ENCODE assay signal across 18 cellular contexts in genomic region chr2:199685669-199686068, GRCh38.
DNase-seq lines count a peak whose midpoint lies in the region; ATAC-seq, FAIRE-seq and TF ChIP-seq lines count a peak whose summit lies in the region.
"Had no signal": no experiment of that assay in that cellular context is flagged by ENCODE, and none has a peak within 500 bp of the region (broad histone marks: within the 10 kb centered on the region; RNA-seq: fewer than 3 reads in every experiment).

No MANE protein-coding gene starts in this region.

- H3K4me1 Mint-ChIP-seq in activated naive CD8-positive, alpha-beta T cell treated with anti-CD3 and anti-CD28 coated beads, Interleukin-2, amount 10 ng/mL, durations not matched to agents 7 days and 5 days: peaks cover 4% of the 10 kb centered on the region
- H3K4me1 Mint-ChIP-seq in activated naive CD8-positive, alpha-beta T cell treated with anti-CD3 and anti-CD28 coated beads, Interleukin-2, amount 50 U/mL, for 24 hours: peaks cover 10% of the 10 kb centered on the region
- H3K4me1 Mint-ChIP-seq in T-helper 17 cell: peaks cover 8% of the 10 kb centered on the region
- peaks cover 0 to 7% of the 10 kb centered on the region in 2 donors for H3K4me1 Mint-ChIP-seq in stimulated activated naive B cell treated with anti-CD40 and anti-IgM and Interleukin-4, amounts not matched to agents 10 μg/mL and 1 μg/mL and 100 μg/mL, for 72 hours

- H3K4me3 ChIP-seq in colonic mucosa: no peak overlapping the region
- H3K4me3 ChIP-seq: A549, GM23338 had no signal

- no peak overlapping the region for H3K9ac ChIP-seq in colonic mucosa (ENCODE audit: low read depth in 2 of 2, low read length in 2 of 2)

- FAIRE-seq in RCC 7860 (lab: Jason Lieb, UNC): no peak
- FAIRE-seq: A549, H54 had no signal

- peaks cover 4% of the 10 kb centered on the region for H3K27me3 Mint-ChIP-seq in activated naive CD8-positive, alpha-beta T cell treated with anti-CD3 and anti-CD28 coated beads, Interleukin-2, amount 10 ng/mL, durations not matched to agents 7 days and 5 days
- H3K27me3 Mint-ChIP-seq in activated naive CD8-positive, alpha-beta T cell treated with anti-CD3 and anti-CD28 coated beads, Interleukin-2, amount 50 U/mL, for 24 hours: peaks cover 3% of the 10 kb centered on the region
- peaks cover 9% of the 10 kb centered on the region for H3K27me3 Mint-ChIP-seq in T-helper 17 cell
- peaks cover 8 to 12% of the 10 kb centered on the region in 2 donors for H3K27me3 Mint-ChIP-seq in stimulated activated naive B cell treated with anti-CD40 and anti-IgM and Interleukin-4, amounts not matched to agents 10 μg/mL and 1 μg/mL and 100 μg/mL, for 72 hours

- no peaks in the 10 kb centered on the region for H3K36me3 ChIP-seq in KOPT-K1 (ENCODE audit: insufficient read depth, low read length)
- H3K36me3 ChIP-seq in colonic mucosa: no peaks in the 10 kb centered on the region

- no peaks in the 10 kb centered on the region for H3K36me3 Mint-ChIP-seq in activated naive CD8-positive, alpha-beta T cell treated with anti-CD3 and anti-CD28 coated beads, Interleukin-2, amount 10 ng/mL, durations not matched to agents 7 days and 5 days
- H3K36me3 Mint-ChIP-seq in activated naive CD8-positive, alpha-beta T cell treated with anti-CD3 and anti-CD28 coated beads, Interleukin-2, amount 50 U/mL, for 24 hours (ENCODE audit: low read depth): no peaks in the 10 kb centered on the region
- H3K36me3 Mint-ChIP-seq in T-helper 17 cell (ENCODE audit: low read depth): no peaks in the 10 kb centered on the region
- H3K36me3 Mint-ChIP-seq in stimulated activated naive B cell treated with anti-CD40 and anti-IgM and Interleukin-4, amounts not matched to agents 10 μg/mL and 1 μg/mL and 100 μg/mL, for 72 hours: no peaks in the 10 kb centered on the region
- H3K36me3 Mint-ChIP-seq: CD4-positive, alpha-beta memory T cell had no signal

- TF ChIP-seq CTCF in colonic mucosa (IDR thresholded peaks at IDR 0.05): no peak

- H3K4me3 Mint-ChIP-seq in activated naive CD8-positive, alpha-beta T cell treated with anti-CD3 and anti-CD28 coated beads, Interleukin-2, amount 10 ng/mL, durations not matched to agents 7 days and 5 days: no peak overlapping the region
- no peak overlapping the region for H3K4me3 Mint-ChIP-seq in activated naive CD8-positive, alpha-beta T cell treated with anti-CD3 and anti-CD28 coated beads, Interleukin-2, amount 50 U/mL, for 24 hours
- no peak overlapping the region for H3K4me3 Mint-ChIP-seq in T-helper 17 cell
- H3K4me3 Mint-ChIP-seq in stimulated activated naive B cell treated with anti-CD40 and anti-IgM and Interleukin-4, amounts not matched to agents 10 μg/mL and 1 μg/mL and 100 μg/mL, for 72 hours: no peak overlapping the region
- H3K4me3 Mint-ChIP-seq: GM23338 had no signal

- POLR2A ChIA-PET in activated naive CD8-positive, alpha-beta T cell treated with anti-CD3 and anti-CD28 coated beads, Interleukin-2, amount 10 ng/mL, durations not matched to agents 7 days and 5 days (lab: Charles Lee): no interaction called here

- H3K27ac Mint-ChIP-seq in activated naive CD8-positive, alpha-beta T cell treated with anti-CD3 and anti-CD28 coated beads, Interleukin-2, amount 10 ng/mL, durations not matched to agents 7 days and 5 days: no peak overlapping the region
- H3K27ac Mint-ChIP-seq in activated naive CD8-positive, alpha-beta T cell treated with anti-CD3 and anti-CD28 coated beads, Interleukin-2, amount 50 U/mL, for 24 hours: no peak overlapping the region
- H3K27ac Mint-ChIP-seq in T-helper 17 cell: no peak overlapping the region
- no peak overlapping the region for H3K27ac Mint-ChIP-seq in stimulated activated naive B cell treated with anti-CD40 and anti-IgM and Interleukin-4, amounts not matched to agents 10 μg/mL and 1 μg/mL and 100 μg/mL, for 72 hours
- H3K27ac Mint-ChIP-seq: CD4-positive, alpha-beta memory T cell; GM23338 had no signal

- H3K4me1 ChIP-seq in colonic mucosa: no peaks in the 10 kb centered on the region
- H3K4me1 ChIP-seq: A549 had no signal

- no peaks in the 10 kb centered on the region for H3K27me3 ChIP-seq in colonic mucosa

- peak; percentile 70 for ATAC-seq in activated naive CD8-positive, alpha-beta T cell treated with anti-CD3 and anti-CD28 coated beads, Interleukin-2, amount 10 ng/mL, durations not matched to agents 7 days and 5 days (ENCODE audit: low read depth)
- no peak for ATAC-seq in activated naive CD8-positive, alpha-beta T cell treated with anti-CD3 and anti-CD28 coated beads, Interleukin-2, amount 50 U/mL, for 24 hours
- ATAC-seq in T-helper 17 cell: peak; percentile 30
- no peak for ATAC-seq in stimulated activated naive B cell treated with anti-CD40 and anti-IgM and Interleukin-4, amounts not matched to agents 10 μg/mL and 1 μg/mL and 100 μg/mL, for 72 hours (replicated peaks)
- ATAC-seq: A549, GM23338 had no signal

- no peaks in the 10 kb centered on the region for H3K9me3 Mint-ChIP-seq in activated naive CD8-positive, alpha-beta T cell treated with anti-CD3 and anti-CD28 coated beads, Interleukin-2, amount 10 ng/mL, durations not matched to agents 7 days and 5 days
- no peaks in the 10 kb centered on the region for H3K9me3 Mint-ChIP-seq in activated naive CD8-positive, alpha-beta T cell treated with anti-CD3 and anti-CD28 coated beads, Interleukin-2, amount 50 U/mL, for 24 hours
- no peaks in the 10 kb centered on the region for H3K9me3 Mint-ChIP-seq in stimulated activated naive B cell treated with anti-CD40 and anti-IgM and Interleukin-4, amounts not matched to agents 10 μg/mL and 1 μg/mL and 100 μg/mL, for 72 hours
- H3K9me3 Mint-ChIP-seq: GM23338 had no signal

- H3K27ac ChIP-seq in KOPT-K1 (ENCODE audit: low read depth, low read length, poor library complexity, severe bottlenecking) (peak overlapping the region; percentile 49), colonic mucosa (no peak overlapping the region)
- H3K27ac ChIP-seq: A549, C4-2B, HL-60 had no signal

- H3K9me3 ChIP-seq in KOPT-K1 (ENCODE audit: insufficient read depth, low read length, poor library complexity, severe bottlenecking): no peaks in the 10 kb centered on the region
- no peaks in the 10 kb centered on the region for H3K9me3 ChIP-seq in T-helper 17 cell (ENCODE audit: control insufficient read depth, low read length, poor library complexity, severe bottlenecking)
- H3K9me3 ChIP-seq in colonic mucosa: no peaks in the 10 kb centered on the region
- H3K9me3 ChIP-seq: A549 had no signal

- DNase-seq in activated naive CD8-positive, alpha-beta T cell treated with anti-CD3 and anti-CD28 coated beads, Interleukin-2, amount 10 ng/mL, durations not matched to agents 7 days and 5 days: no peak
- no peak for DNase-seq in activated naive CD8-positive, alpha-beta T cell treated with anti-CD3 and anti-CD28 coated beads, Interleukin-2, amount 50 U/mL, for 24 hours
- DNase-seq in T-helper 17 cell: no peak
- no peak for DNase-seq in colonic mucosa
- no peak for DNase-seq in stimulated activated naive B cell treated with anti-CD40 and anti-IgM and Interleukin-4, amounts not matched to agents 10 μg/mL and 1 μg/mL and 100 μg/mL, for 72 hours
- DNase-seq in RCC 7860 (ENCODE audit: low spot score): no peak
- DNase-seq: AML-193; CD4-positive, alpha-beta memory T cell; DMS153; DMS79; GF-D8; HCEC 1CT had no signal

- intact Hi-C loops in colonic mucosa (cut with DNase I): no loop called here

Comparison
In these comparisons a context has a peak if more than half of its experiments do, and no peak if none do; other contexts are left out.
1. ATAC-seq: peak in activated naive CD8-positive, alpha-beta T cell treated with anti-CD3 and anti-CD28 coated beads, Interleukin-2, amount 10 ng/mL, durations not matched to agents 7 days and 5 days (single experiment) and T-helper 17 cell (single experiment); none in activated naive CD8-positive, alpha-beta T cell treated with anti-CD3 and anti-CD28 coated beads, Interleukin-2, amount 50 U/mL, for 24 hours (single experiment) and stimulated activated naive B cell treated with anti-CD40 and anti-IgM and Interleukin-4, amounts not matched to agents 10 μg/mL and 1 μg/mL and 100 μg/mL, for 72 hours (0 of 2).